In genomic region chr10:76479103-76479790, GRCh38 we compare ENCODE assay signal across 22 cellular contexts.
A peak's percentile ranks its signal among the peaks of the same experiment; 100 is the strongest.
DNase-seq lines count a peak whose midpoint lies in the region; ATAC-seq, FAIRE-seq and TF ChIP-seq lines count a peak whose summit lies in the region.
"Had no signal": no experiment of that assay in that cellular context is flagged by ENCODE, and none has a peak within 500 bp of the region (broad histone marks: within the 10 kb centered on the region; RNA-seq: fewer than 3 reads in every experiment).

No MANE protein-coding gene starts in this region.

- H3K4me3 Mint-ChIP-seq in CD8-positive, alpha-beta T cell: no peak overlapping the region
- H3K4me3 Mint-ChIP-seq: B cell; CD4-positive, alpha-beta T cell; CD8-positive, alpha-beta memory T cell had no signal

- peak overlapping the region in 3 of 4 donors; percentile 36 to 46 (median 38) for H3K27ac ChIP-seq in body of pancreas
- H3K27ac ChIP-seq in pancreas: peak overlapping the region in 2 of 4 donors; percentile 22 to 36
- peak overlapping the region; percentile 36 to 56 for H3K27ac ChIP-seq in thoracic aorta
- H3K27ac ChIP-seq in aorta (ENCODE audit: low read depth in 1 of 2, low read length in 2 of 2): peak overlapping the region; percentile 17 to 22
- no peak overlapping the region for H3K27ac ChIP-seq in CD8-positive, alpha-beta T cell (ENCODE audit: low read depth, low read length)
- H3K27ac ChIP-seq: 22Rv1; A549; BLaER1 treated with 17β-estradiol and CSF1 and Interleukin-3, amounts not matched to agents 10 nM and 100 nM; C4-2B had no signal

- no peaks in the 10 kb centered on the region for H3K4me1 Mint-ChIP-seq in CD8-positive, alpha-beta T cell (ENCODE audit: low read depth)
- H3K4me1 Mint-ChIP-seq: B cell; CD8-positive, alpha-beta memory T cell had no signal

- H3K4me1 ChIP-seq in body of pancreas (peaks cover 25% of the 10 kb centered on the region), pancreas (peaks cover 0 to 15% (median 0%) of the 10 kb centered on the region in 3 donors), thoracic aorta (ENCODE audit: control insufficient read depth in 1 of 2, low read depth in 2 of 2) (peaks cover 9 to 32% of the 10 kb centered on the region in 2 donors), aorta (ENCODE audit: control insufficient read depth in 1 of 2, insufficient read depth in 2 of 2, low read length in 2 of 2) (peaks cover 0 to 7% of the 10 kb centered on the region in 2 donors)
- H3K4me1 ChIP-seq in CD8-positive, alpha-beta T cell (ENCODE audit: insufficient read depth, low read length): no peaks in the 10 kb centered on the region
- H3K4me1 ChIP-seq: A549; BLaER1 treated with 17β-estradiol and CSF1 and Interleukin-3, amounts not matched to agents 10 nM and 100 nM; Caco-2 had no signal

- H3K4me3 ChIP-seq in body of pancreas: no peak overlapping the region
- H3K4me3 ChIP-seq in pancreas: no peak overlapping the region
- H3K4me3 ChIP-seq in thoracic aorta: no peak overlapping the region
- no peak overlapping the region for H3K4me3 ChIP-seq in aorta (ENCODE audit: low read length in 2 of 2)
- no peak overlapping the region for H3K4me3 ChIP-seq in CD8-positive, alpha-beta T cell (ENCODE audit: low read depth, low read length)
- H3K4me3 ChIP-seq: A549; BLaER1 treated with 17β-estradiol and CSF1 and Interleukin-3, amounts not matched to agents 10 nM and 100 nM had no signal

- no peak for TF ChIP-seq CTCF in body of pancreas (IDR thresholded peaks at IDR 0.05)
- TF ChIP-seq CTCF in pancreas (IDR thresholded peaks at IDR 0.05): no peak
- no peak for TF ChIP-seq CTCF in thoracic aorta (IDR thresholded peaks at IDR 0.05)
- TF ChIP-seq CTCF in CD8-positive, alpha-beta T cell (IDR thresholded peaks at IDR 0.05): no peak

- no peaks in the 10 kb centered on the region for H3K27me3 ChIP-seq in body of pancreas
- no peaks in the 10 kb centered on the region for H3K27me3 ChIP-seq in pancreas
- no peaks in the 10 kb centered on the region for H3K27me3 ChIP-seq in thoracic aorta (replicated peaks; ENCODE audit: insufficient read depth)
- H3K27me3 ChIP-seq in aorta (ENCODE audit: control insufficient read depth in 1 of 2, insufficient read depth in 2 of 2, low read length in 1 of 2): no peaks in the 10 kb centered on the region
- no peaks in the 10 kb centered on the region for H3K27me3 ChIP-seq in CD8-positive, alpha-beta T cell (ENCODE audit: insufficient read depth, low read length)
- H3K27me3 ChIP-seq: BLaER1 treated with 17β-estradiol and CSF1 and Interleukin-3, amounts not matched to agents 10 nM and 100 nM had no signal

- WGBS in body of pancreas, 2 donors: 38 to 56% methylated on average over 5 of the region's 5 CpGs
- 44 to 47% methylated on average over 5 of the region's 5 CpGs for WGBS in pancreas, 2 donors
- WGBS in aorta, 2 donors: 51 to 62% methylated on average over 5 of the region's 5 CpGs

- H3K9me3 Mint-ChIP-seq in CD8-positive, alpha-beta T cell: peaks cover 7% of the 10 kb centered on the region

- no peak overlapping the region for H3K27ac Mint-ChIP-seq in CD8-positive, alpha-beta T cell
- H3K27ac Mint-ChIP-seq: B cell; CD4-positive, alpha-beta T cell; CD8-positive, alpha-beta memory T cell had no signal

- H3K9me3 ChIP-seq in body of pancreas (no peaks in the 10 kb centered on the region), pancreas (no peaks in the 10 kb centered on the region), thoracic aorta (peaks cover 4% of the 10 kb centered on the region), aorta (ENCODE audit: control insufficient read depth, low read length) (no peaks in the 10 kb centered on the region)
- H3K9me3 ChIP-seq in CD8-positive, alpha-beta T cell (ENCODE audit: low read length): no peaks in the 10 kb centered on the region
- H3K9me3 ChIP-seq: A549, Caco-2 had no signal

- FAIRE-seq in pancreas (lab: Jason Lieb, UNC): no peak
- FAIRE-seq: A549, D721Med, G401.6, GM12891 had no signal

- ATAC-seq in body of pancreas: peak; percentile 74
- ATAC-seq in pancreas: peak; percentile 64 to 98 (median 91)
- no peak for ATAC-seq in thoracic aorta (ENCODE audit: insufficient number of reproducible peaks, low FRiP score, low read depth)
- ATAC-seq in aorta (ENCODE audit: low FRiP score): no peak
- no peak for ATAC-seq in CD8-positive, alpha-beta T cell
- ATAC-seq in HG02588 (IDR thresholded peaks at IDR 0.05; ENCODE audit: unreplicated experiment): no peak
- ATAC-seq: A549 had no signal

- H3K27me3 Mint-ChIP-seq in CD8-positive, alpha-beta T cell (ENCODE audit: low read depth): no peaks in the 10 kb centered on the region
- H3K27me3 Mint-ChIP-seq: B cell; CD4-positive, alpha-beta T cell; CD8-positive, alpha-beta memory T cell had no signal

- no peaks in the 10 kb centered on the region for H3K36me3 Mint-ChIP-seq in CD8-positive, alpha-beta T cell
- H3K36me3 Mint-ChIP-seq: CD8-positive, alpha-beta memory T cell had no signal

- POLR2A ChIA-PET in CD8-positive, alpha-beta T cell (lab: Charles Lee): interaction anchor here (0.6 kb wide), 1 partner anchor 360 kb away, joined by 4 read pairs; no protein-coding TSS in a partner anchor

- DNase-seq in body of pancreas (peak; percentile 22 to 49 (median 26)), pancreas (peak in 2 of 6 donors; percentile 20 to 37), thoracic aorta (ENCODE audit: low spot score) (no peak), aorta (no peak)
- DNase-seq in activated CD4-positive, alpha-beta T cell treated with anti-CD3 and anti-CD28 coated beads, Interleukin-2, amount 50 U/mL, for 1 hour: no peak
- DNase-seq in CD8-positive, alpha-beta T cell: no peak
- DNase-seq: AML-193; Caco-2; Calu3; CD4-positive, alpha-beta T cell; CD8-positive, alpha-beta memory T cell; DMS79 treated with DMSO at 0.1 percent for 48 hours; GF-D8 had no signal

- no peak for TF ChIP-seq POLR2A in body of pancreas (IDR thresholded peaks at IDR 0.05)

- H3K36me3 ChIP-seq in body of pancreas (replicated peaks in 1 of 2; ENCODE audit: insufficient read depth in 1 of 2, low read depth in 2 of 2) (no peaks in the 10 kb centered on the region), pancreas (no peaks in the 10 kb centered on the region), thoracic aorta (no peaks in the 10 kb centered on the region), aorta (ENCODE audit: control insufficient read depth in 1 of 2, insufficient read depth in 2 of 2, low read length in 1 of 2) (no peaks in the 10 kb centered on the region)
- no peaks in the 10 kb centered on the region for H3K36me3 ChIP-seq in CD8-positive, alpha-beta T cell (ENCODE audit: insufficient read depth, low read length)
- H3K36me3 ChIP-seq: BLaER1 treated with 17β-estradiol and CSF1 and Interleukin-3, amounts not matched to agents 10 nM and 100 nM had no signal

- CTCF ChIA-PET in CD8-positive, alpha-beta T cell (lab: Charles Lee): no interaction called here

- intact Hi-C loops in body of pancreas (cut with DNase I): no loop called here
- intact Hi-C loops in pancreas (cut with DNase I): no loop called here
- intact Hi-C loops in aorta (cut with DNase I): no loop called here
- intact Hi-C loops in CD8-positive, alpha-beta T cell (cut with DNase I, micrococcal nuclease): no loop called here

Comparison
In these comparisons a context has a peak if more than half of its experiments do, and no peak if none do; other contexts are left out.
1. ATAC-seq: peak in body of pancreas (single experiment) and pancreas (4 of 4); none in thoracic aorta (single experiment), aorta (single experiment), CD8-positive, alpha-beta T cell (single experiment) and HG02588 (single experiment).
2. DNase-seq: peak in body of pancreas (4 of 4); none in thoracic aorta (single experiment), aorta (0 of 2), activated CD4-positive, alpha-beta T cell treated with anti-CD3 and anti-CD28 coated beads, Interleukin-2, amount 50 U/mL, for 1 hour (single experiment) and CD8-positive, alpha-beta T cell (0 of 7).